In the genomic region with DNA sequence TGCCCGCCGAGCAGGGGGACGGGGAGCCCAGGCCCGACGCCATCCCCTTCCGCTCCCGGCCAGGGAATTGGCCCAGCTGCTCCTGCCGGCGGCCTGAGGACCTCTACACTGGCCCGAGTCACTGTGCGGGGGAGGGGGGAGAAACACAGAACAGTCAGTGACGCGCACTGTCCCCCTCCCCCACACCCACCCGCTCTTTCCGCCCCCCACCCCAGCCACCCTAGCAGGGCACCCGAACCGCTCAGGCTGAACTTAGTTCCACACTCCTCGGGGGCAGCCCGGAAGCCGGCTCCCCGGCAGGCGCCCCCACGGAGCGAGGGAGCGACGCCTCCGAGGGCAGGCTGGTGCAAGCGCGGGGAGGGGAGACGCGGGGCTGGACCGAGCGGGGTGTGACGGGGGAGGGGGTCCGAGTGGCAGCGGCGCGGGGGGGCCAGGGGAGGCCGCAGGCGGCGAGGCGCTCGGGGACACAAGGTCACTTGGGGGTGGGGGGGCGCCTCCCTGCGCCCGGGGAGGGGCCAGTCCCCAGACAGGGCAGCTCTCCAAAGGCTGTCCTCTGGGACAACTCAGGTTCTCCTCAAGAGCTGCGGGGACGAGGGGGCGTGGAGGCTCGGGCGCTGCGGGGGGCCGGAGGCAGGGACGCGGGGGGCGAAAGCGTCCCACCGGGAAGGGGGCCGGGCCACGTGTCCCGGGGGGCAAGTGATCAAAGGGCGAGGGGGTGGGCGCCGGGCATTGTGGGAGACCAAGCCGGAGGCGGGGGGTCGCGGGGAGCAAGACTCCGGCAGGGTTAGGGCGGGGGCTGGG, we compare ENCODE assay signal across 8 cellular contexts. TPM values are rescaled to one million over a fixed set of nuclear protein-coding genes. Genes with fewer than 3 reads are reported as not detected.
DNase-seq lines count a peak whose midpoint lies in the region; ATAC-seq and TF ChIP-seq lines count a peak whose summit lies in the region.

No MANE protein-coding gene starts in this region.

- ATAC-seq in esophagus mucosa (peak; percentile 29), GM18909 (IDR thresholded peaks at IDR 0.05; ENCODE audit: poor library complexity, unreplicated experiment) (no peak), GM18870 (IDR thresholded peaks at IDR 0.05; ENCODE audit: unreplicated experiment) (no peak)

- no peak for TF ChIP-seq POLR2A in NB4 (IDR thresholded peaks at IDR 0.05; ENCODE audit: extremely low read depth, insufficient read length)

- no peaks in the 10 kb centered on the region for H3K27me3 Mint-ChIP-seq in activated T-cell treated with anti-CD3 and anti-CD28 coated beads, Interleukin-2, amount 50 U/mL, for 24 hours

- DNase-seq in GM03348 (ENCODE audit: low spot score) (peak; percentile 78), NB4 (ENCODE audit: low read depth) (peak; percentile 78), substantia nigra (lab: John Stamatoyannopoulos, UW) (peak in 39 of 49 donors; percentile 35 to 92 (median 61))
- DNase-seq in activated T-cell treated with anti-CD3 and anti-CD28 coated beads, Interleukin-2, amount 50 U/mL, for 24 hours, result peak; percentile 74

- peak overlapping the region; percentile 92 for H3K27ac Mint-ChIP-seq in activated T-cell treated with anti-CD3 and anti-CD28 coated beads, Interleukin-2, amount 50 U/mL, for 24 hours

- peak overlapping the region; percentile 77 for H3K27ac ChIP-seq in muscle layer of duodenum (ENCODE audit: low read length)
- peak overlapping the region; percentile 95 for H3K27ac ChIP-seq in substantia nigra (ENCODE audit: low read depth, low read length, poor library complexity, severe bottlenecking)

- H3K4me1 ChIP-seq in muscle layer of duodenum (ENCODE audit: control insufficient read depth in 1 of 2, insufficient read depth in 2 of 2, low read length in 2 of 2), result peaks cover 21 to 45% of the 10 kb centered on the region in 2 donors

- no peak for TF ChIP-seq CTCF in NB4 (IDR thresholded peaks at IDR 0.05; ENCODE audit: low read depth, low read length)

- H3K4me3 ChIP-seq in NB4 (ENCODE audit: low read depth, low read length) (peak overlapping the region; percentile 93), muscle layer of duodenum (ENCODE audit: low read depth in 1 of 2, low read length in 2 of 2) (peak overlapping the region; percentile 64 to 90)

- no peak overlapping the region for H3K4me3 Mint-ChIP-seq in activated T-cell treated with anti-CD3 and anti-CD28 coated beads, Interleukin-2, amount 50 U/mL, for 24 hours

- H3K9me3 Mint-ChIP-seq in activated T-cell treated with anti-CD3 and anti-CD28 coated beads, Interleukin-2, amount 50 U/mL, for 24 hours, result no peaks in the 10 kb centered on the region

- peaks cover 53% of the 10 kb centered on the region for H3K4me1 Mint-ChIP-seq in activated T-cell treated with anti-CD3 and anti-CD28 coated beads, Interleukin-2, amount 50 U/mL, for 24 hours (ENCODE audit: low read depth)

- H3K36me3 ChIP-seq in muscle layer of duodenum (ENCODE audit: control insufficient read depth in 1 of 2, insufficient read depth in 2 of 2, low read length in 2 of 2), result peaks cover 8 to 10% of the 10 kb centered on the region in 2 donors

- no peaks in the 10 kb centered on the region for H3K9me3 ChIP-seq in muscle layer of duodenum (ENCODE audit: control insufficient read depth in 1 of 2, low read length in 2 of 2)

- no peaks in the 10 kb centered on the region for H3K27me3 ChIP-seq in muscle layer of duodenum (ENCODE audit: low read depth, low read length)

- peaks cover 48% of the 10 kb centered on the region for H3K36me3 Mint-ChIP-seq in activated T-cell treated with anti-CD3 and anti-CD28 coated beads, Interleukin-2, amount 50 U/mL, for 24 hours (ENCODE audit: low read depth)

RNA-seq across cellular contexts. Expression of a gene that starts 0.6 kb away (rescaled TPM):
- 119 TPM for total RNA-seq in esophagus mucosa

RNA-seq across cellular contexts. Expression of a gene that starts 29.2 kb away (rescaled TPM):
- total RNA-seq in esophagus mucosa, result 18.9 TPM

RNA-seq across cellular contexts. Expression of a gene that starts 38.4 kb away (rescaled TPM):
- 30.6 TPM for total RNA-seq in esophagus mucosa

RNA-seq across cellular contexts. Expression of a gene that starts 40.7 kb away (rescaled TPM):
- 0.56 TPM for total RNA-seq in esophagus mucosa

RNA-seq across cellular contexts. Expression of a gene that starts 50.7 kb away (rescaled TPM):
- 1.2 TPM for total RNA-seq in esophagus mucosa
